In genomic region chr11:68297052-68297378, GRCh38 we compare ENCODE assay signal across 7 cellular contexts. TPM values are rescaled to one million over a fixed set of nuclear protein-coding genes. Genes with fewer than 3 reads are reported as not detected.
DNase-seq lines count a peak whose midpoint lies in the region; ATAC-seq and TF ChIP-seq lines count a peak whose summit lies in the region.

No MANE protein-coding gene starts in this region.

- peak overlapping the region; percentile 75; the same call in 1 of the 2 replicates for H2AFZ ChIP-seq in GM23248
- peak overlapping the region; percentile 43 for H2AFZ ChIP-seq in neural progenitor cell (replicated peaks)

- H3K9me2 ChIP-seq in GM23248 (ENCODE audit: insufficient read depth), result no peaks in the 10 kb centered on the region

- H3K36me3 ChIP-seq in GM23248 (ENCODE audit: low read depth) (no peaks in the 10 kb centered on the region), duodenal mucosa (ENCODE audit: control insufficient read depth in 1 of 2, insufficient read depth in 2 of 2, low read length in 2 of 2) (no peaks in the 10 kb centered on the region), neural progenitor cell (no peaks in the 10 kb centered on the region)

- peaks cover 2% of the 10 kb centered on the region for H3K27me3 Mint-ChIP-seq in neural progenitor cell (ENCODE audit: insufficient read depth, low read depth)

- no peaks in the 10 kb centered on the region for H3K27me3 ChIP-seq in GM23248 (replicated peaks; ENCODE audit: insufficient read depth)
- H3K27me3 ChIP-seq in duodenal mucosa (ENCODE audit: control insufficient read depth in 1 of 2, insufficient read depth in 2 of 2, low read length in 2 of 2), result no peaks in the 10 kb centered on the region
- no peaks in the 10 kb centered on the region for H3K27me3 ChIP-seq in neural progenitor cell

- in situ Hi-C loops in GM23248 (cut with MboI), result no loop called here

- H3K4me2 ChIP-seq in GM23248 (ENCODE audit: unreplicated experiment), result no peak overlapping the region
- no peak overlapping the region for H3K4me2 ChIP-seq in neural progenitor cell

- H3K9me3 ChIP-seq in GM23248 (ENCODE audit: low read depth) (no peaks in the 10 kb centered on the region), duodenal mucosa (ENCODE audit: control insufficient read depth in 1 of 2, low read length in 2 of 2) (no peaks in the 10 kb centered on the region), neural progenitor cell (ENCODE audit: low read depth) (no peaks in the 10 kb centered on the region)

- no peaks in the 10 kb centered on the region for H4K20me1 ChIP-seq in GM23248 (ENCODE audit: insufficient read depth)
- no peaks in the 10 kb centered on the region for H4K20me1 ChIP-seq in neural progenitor cell (ENCODE audit: low read depth)

- peak overlapping the region; percentile 33 for H3K27ac Mint-ChIP-seq in neural progenitor cell

- H3K9me3 Mint-ChIP-seq in neural progenitor cell, result no peaks in the 10 kb centered on the region

- H3F3A ChIP-seq in GM23248 (ENCODE audit: insufficient read depth), result no peaks in the 10 kb centered on the region
- no peaks in the 10 kb centered on the region for H3F3A ChIP-seq in neural progenitor cell (ENCODE audit: low read depth)

- 83 to 88% methylated on average over 6 of the region's 6 CpGs for WGBS in GM23248 (ENCODE audit: low coverage in 1 of 2, low lambda C conversion rate in 2 of 2, missing lambda C conversion rate in 2 of 2), 2 experiments

- no peak overlapping the region for H3K27ac ChIP-seq in GM23248
- peak overlapping the region; percentile 68 for H3K27ac ChIP-seq in duodenal mucosa (ENCODE audit: low read depth, low read length)
- H3K27ac ChIP-seq in neural progenitor cell, result no peak overlapping the region

- H3K4me3 ChIP-seq in GM23248 (no peak overlapping the region), duodenal mucosa (ENCODE audit: low read depth in 1 of 2, low read length in 2 of 2) (no peak overlapping the region), neural progenitor cell (no peak overlapping the region)

- TF ChIP-seq CTCF in neural progenitor cell (IDR thresholded peaks at IDR 0.05), result no peak

- H3K4me1 ChIP-seq in GM23248 (ENCODE audit: insufficient read depth), result no peaks in the 10 kb centered on the region
- H3K4me1 ChIP-seq in duodenal mucosa (ENCODE audit: control insufficient read depth in 1 of 2, insufficient read depth in 2 of 2, low read length in 2 of 2), result peaks cover 27 to 30% of the 10 kb centered on the region in 2 donors
- H3K4me1 ChIP-seq in neural progenitor cell, result no peaks in the 10 kb centered on the region

- no peak for DNase-seq in GM23248
- no peak for DNase-seq in neural progenitor cell (ENCODE audit: low spot score)
- DNase-seq in activated T-cell treated with anti-CD3 and anti-CD28 coated beads, Interleukin-2, amount 50 U/mL, for 48 hours, result no peak
- no peak for DNase-seq in H4 (ENCODE audit: low spot score)

- H3K4me3 Mint-ChIP-seq in neural progenitor cell, result no peak overlapping the region

- no peak overlapping the region for H3K9ac ChIP-seq in GM23248
- H3K9ac ChIP-seq in duodenal mucosa (ENCODE audit: low read depth in 1 of 2, low read length in 2 of 2), result peak overlapping the region; percentile 52 to 70
- no peak overlapping the region for H3K9ac ChIP-seq in neural progenitor cell

- H3K79me2 ChIP-seq in GM23248 (ENCODE audit: insufficient read depth) (no peaks in the 10 kb centered on the region), neural progenitor cell (ENCODE audit: low read depth) (no peaks in the 10 kb centered on the region)

- no peaks in the 10 kb centered on the region for H3K36me3 Mint-ChIP-seq in neural progenitor cell

- no peaks in the 10 kb centered on the region for H3K4me1 Mint-ChIP-seq in neural progenitor cell

- ATAC-seq in HG03571 (IDR thresholded peaks at IDR 0.05; ENCODE audit: unreplicated experiment), result no peak
- ATAC-seq in GM19452 (IDR thresholded peaks at IDR 0.05; ENCODE audit: unreplicated experiment), result no peak

RNA-seq across cellular contexts. Expression of gene LRP5, which starts 15.4 kb away (rescaled TPM):
- total RNA-seq in GM23248 (2014; rRNA removed; shearing (Covaris generic)), result 3.0 and 4.3 TPM in 2 replicates
- polyA plus RNA-seq in GM23248 (2016; fragmentation: Nextera tagmentation; extraction: Ambion mirVana), result 2.1 and 3.0 TPM in 2 replicates
- 7.3 and 24.0 TPM in 2 replicates for total RNA-seq in neural progenitor cell (ENCODE audit: low replicate concordance)
- 14.1 and 22.7 TPM in 2 replicates for total RNA-seq in H4 (2014; rRNA removed; shearing (Covaris generic))

RNA-seq across cellular contexts. Expression of gene C11orf24, which starts 25.2 kb away (rescaled TPM):
- total RNA-seq in GM23248 (2014; rRNA removed; shearing (Covaris generic)), result 73.7 and 89.4 TPM in 2 replicates
- polyA plus RNA-seq in GM23248 (2016; fragmentation: Nextera tagmentation; extraction: Ambion mirVana), result 105 and 109 TPM in 2 replicates
- 9.7 and 19.9 TPM in 2 replicates for total RNA-seq in neural progenitor cell (ENCODE audit: low replicate concordance)
- total RNA-seq in H4 (2014; rRNA removed; shearing (Covaris generic)), result 61.7 and 62.5 TPM in 2 replicates

Comparison
In these comparisons a context has a peak if more than half of its experiments do, and no peak if none do; other contexts are left out.
1. H3K9ac ChIP-seq: peak in duodenal mucosa (2 of 2); none in GM23248 (single experiment) and neural progenitor cell (single experiment).